ENCODE assay signal across 9 cellular contexts in genomic region chr5:62307364-62307689, GRCh38. TPM values are rescaled to one million over a fixed set of nuclear protein-coding genes. Genes with fewer than 3 reads are reported as not detected.
DNase-seq lines count a peak whose midpoint lies in the region; TF ChIP-seq lines count a peak whose summit lies in the region.
"Had no signal": no experiment of that assay in that cellular context is flagged by ENCODE, and none has a peak within 500 bp of the region (broad histone marks: within the 10 kb centered on the region; RNA-seq: fewer than 3 reads in every experiment).

No MANE protein-coding gene starts in this region.

- H3K36me3 Mint-ChIP-seq in IgD-negative memory B cell, result peaks cover 3% of the 10 kb centered on the region

- POLR2A ChIA-PET in A673 (lab: Charles Lee; ENCODE audit: low non-redundant PET), result no interaction called here

- H3K9me3 Mint-ChIP-seq in IgD-negative memory B cell, result no peaks in the 10 kb centered on the region

- H3K9me3 ChIP-seq in A673 (ENCODE audit: low read depth, low read length, poor library complexity, severe bottlenecking) (no peaks in the 10 kb centered on the region), muscle layer of colon (ENCODE audit: low read length) (no peaks in the 10 kb centered on the region)

- TSS peak; percentile 39 for BruUV-seq in A673 (replicated peaks; lab: Mats Ljungman, UMichigan)

- H3K27ac Mint-ChIP-seq in IgD-negative memory B cell, result peak overlapping the region; percentile 92 to 98 (median 96)

- H3K4me3 Mint-ChIP-seq in IgD-negative memory B cell, result peak overlapping the region; percentile 97 to 99 (median 97)

- H3K27me3 ChIP-seq in A673 (replicated peaks; ENCODE audit: insufficient read depth, low read depth, low read length, poor library complexity) (no peaks in the 10 kb centered on the region), muscle layer of colon (ENCODE audit: control insufficient read depth in 1 of 2, insufficient read depth in 2 of 2, low read length in 2 of 2) (no peaks in the 10 kb centered on the region)

- peaks cover 14% of the 10 kb centered on the region for H3K4me1 ChIP-seq in A673 (ENCODE audit: insufficient read depth, low read length, poor library complexity, severe bottlenecking)
- peaks cover 17% of the 10 kb centered on the region for H3K4me1 ChIP-seq in muscle layer of colon (ENCODE audit: insufficient read depth, low read length)

- peaks cover 40 to 54% (median 49%) of the 10 kb centered on the region in 3 donors for H3K4me1 Mint-ChIP-seq in IgD-negative memory B cell

- DNase-seq in A673 (ENCODE audit: low spot score) (no peak), cerebellum (ENCODE audit: low spot score) (peak; percentile 11), CD1c-positive myeloid dendritic cell (ENCODE audit: extremely low spot score) (no peak), midbrain (lab: John Stamatoyannopoulos, UW) (no peak), DMS114 treated with DMSO at 0.1 percent for 48 hours (lab: John Stamatoyannopoulos, UW; ENCODE audit: unreplicated experiment) (no peak), DMS153 treated with DMSO at 0.1 percent for 48 hours (lab: John Stamatoyannopoulos, UW; ENCODE audit: unreplicated experiment) (no peak)
- DNase-seq: NCI-H446 had no signal

- CTCF ChIA-PET in A673 (lab: Charles Lee), result interaction anchor here (0.6 kb wide), 1 partner anchor 156 kb away, joined by 3 read pairs; no protein-coding TSS in a partner anchor

- H3K36me3 ChIP-seq in A673 (ENCODE audit: insufficient read depth, low read length, poor library complexity, severe bottlenecking) (no peaks in the 10 kb centered on the region), muscle layer of colon (ENCODE audit: insufficient read depth, low read length) (no peaks in the 10 kb centered on the region)

- no peak for TF ChIP-seq CTCF in A673 (conservative IDR thresholded peaks at IDR 0.05; ENCODE audit: low read depth, low read length)

- H3K4me3 ChIP-seq in A673 (ENCODE audit: low read depth, low read length, poor library complexity, severe bottlenecking) (peak overlapping the region; percentile 87), muscle layer of colon (ENCODE audit: low read depth in 1 of 2, low read length in 2 of 2) (peak overlapping the region; percentile 74 to 81)

- peak overlapping the region; percentile 88 for H3K27ac ChIP-seq in A673 (ENCODE audit: low read depth, low read length, poor library complexity, severe bottlenecking)
- peak overlapping the region; percentile 82 for H3K27ac ChIP-seq in muscle layer of colon (ENCODE audit: low read depth, low read length)

- no peaks in the 10 kb centered on the region for H3K27me3 Mint-ChIP-seq in IgD-negative memory B cell

- H3K9ac ChIP-seq in muscle layer of colon (ENCODE audit: low read length), result peak overlapping the region; percentile 44

- intact Hi-C loops in A673 (cut with micrococcal nuclease; ENCODE audit: unreplicated experiment), result no loop called here

RNA-seq across cellular contexts. Expression of gene KIF2A, which starts 1.3 kb away (rescaled TPM):
- 92.4 and 99.0 TPM in 2 replicates for total RNA-seq in A673 (2021)
- 61.1 TPM for polyA plus RNA-seq in IgD-negative memory B cell
- total RNA-seq in cerebellum, result 140 TPM
